In genomic region chr2:20643826-20644225, GRCh38 we compare ENCODE assay signal across 1 cellular context.
TF ChIP-seq lines count a peak whose summit lies in the region.

No MANE protein-coding gene starts in this region.

TF ChIP-seq in K562, 482 proteins besides CTCF, POLR2A, EP300 and RAD21 (continued from another document):
- TF ChIP-seq, protein P1, sequence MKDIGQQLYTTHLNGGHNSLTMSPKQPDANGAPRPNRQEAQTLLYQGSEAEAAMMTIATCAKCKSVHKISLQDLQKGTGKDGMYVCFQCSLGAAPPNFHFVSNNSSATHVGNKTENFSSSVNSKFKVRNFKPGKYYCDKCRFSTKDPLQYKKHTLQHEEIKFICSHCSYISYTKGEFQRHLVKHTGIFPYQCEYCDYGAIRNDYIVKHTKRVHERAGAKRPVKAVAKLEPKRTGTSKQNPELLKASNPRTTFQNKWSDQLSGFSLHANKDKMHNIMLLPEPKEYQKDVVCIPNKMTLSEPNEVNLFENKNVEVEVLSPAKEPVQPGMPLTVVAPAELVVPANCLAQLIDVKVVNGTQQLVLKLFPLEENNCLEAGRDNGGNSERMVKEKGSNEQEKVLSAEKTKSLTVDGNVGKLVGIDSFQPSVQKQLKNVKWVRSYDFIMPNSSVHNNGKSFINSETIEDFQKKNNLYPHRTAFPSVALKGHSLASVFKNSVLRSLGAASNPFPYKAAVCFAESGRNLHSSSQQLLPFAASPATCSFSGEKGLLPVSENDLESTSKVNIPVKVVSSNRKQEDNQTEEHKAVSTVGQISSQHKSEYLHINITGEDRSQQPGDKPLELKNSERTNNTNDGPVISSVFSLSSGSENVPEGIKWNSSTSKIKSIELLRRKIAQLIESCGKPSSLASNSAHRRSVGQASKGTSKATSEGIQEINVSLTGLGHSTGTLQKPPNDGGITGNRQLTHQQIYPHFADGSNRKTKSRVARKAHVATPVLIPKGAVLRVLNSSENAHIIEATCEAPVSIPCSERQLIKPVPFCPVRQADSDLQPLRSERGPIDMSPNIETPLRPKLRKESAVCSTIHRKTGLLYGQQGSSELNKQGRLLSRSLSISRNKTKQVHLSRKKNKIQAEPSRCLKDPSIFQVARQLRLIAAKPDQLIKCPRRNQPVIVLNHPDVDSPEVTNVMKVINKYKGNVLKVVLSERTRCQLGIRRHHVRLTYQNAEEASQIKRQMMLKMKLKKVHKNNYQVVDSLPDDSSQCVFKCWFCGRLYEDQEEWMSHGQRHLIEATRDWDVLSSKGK (CRISPR knock-in tag; IDR thresholded peaks at IDR 0.05): no peak
- TF ChIP-seq SMAD2 (IDR thresholded peaks at IDR 0.05; ENCODE audit: low read depth, low read length): no peak
- peak; percentile 83 for TF ChIP-seq RFX1 (IDR thresholded peaks at IDR 0.05)
- TF ChIP-seq ZNF280A (IDR thresholded peaks at IDR 0.05; ENCODE audit: low read depth, partially characterized antibody): no peak
- TF ChIP-seq HOXB6 (CRISPR knock-in tag; IDR thresholded peaks at IDR 0.05; ENCODE audit: borderline replicate concordance): no peak
- no peak for TF ChIP-seq ZNF143 (CRISPR knock-in tag; IDR thresholded peaks at IDR 0.05)
- TF ChIP-seq NFE2 (IDR thresholded peaks at IDR 0.05; ENCODE audit: low read depth): peak; percentile 51; the same call in 1 of the 2 replicates
- TF ChIP-seq TCF3 (CRISPR knock-in tag; IDR thresholded peaks at IDR 0.05): peak; percentile 14; the same call in 1 of the 2 replicates
- no peak for TF ChIP-seq ESRRB (CRISPR knock-in tag; IDR thresholded peaks at IDR 0.05; ENCODE audit: borderline replicate concordance)
- TF ChIP-seq PTBP1 (IDR thresholded peaks at IDR 0.05; ENCODE audit: low read depth, low read length): no peak
- TF ChIP-seq, protein P2, sequence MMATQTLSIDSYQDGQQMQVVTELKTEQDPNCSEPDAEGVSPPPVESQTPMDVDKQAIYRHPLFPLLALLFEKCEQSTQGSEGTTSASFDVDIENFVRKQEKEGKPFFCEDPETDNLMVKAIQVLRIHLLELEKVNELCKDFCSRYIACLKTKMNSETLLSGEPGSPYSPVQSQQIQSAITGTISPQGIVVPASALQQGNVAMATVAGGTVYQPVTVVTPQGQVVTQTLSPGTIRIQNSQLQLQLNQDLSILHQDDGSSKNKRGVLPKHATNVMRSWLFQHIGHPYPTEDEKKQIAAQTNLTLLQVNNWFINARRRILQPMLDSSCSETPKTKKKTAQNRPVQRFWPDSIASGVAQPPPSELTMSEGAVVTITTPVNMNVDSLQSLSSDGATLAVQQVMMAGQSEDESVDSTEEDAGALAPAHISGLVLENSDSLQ (IDR thresholded peaks at IDR 0.05): peak; percentile 18; the same call in 1 of the 2 replicates
- no peak for TF ChIP-seq ZNF146 (CRISPR knock-in tag; IDR thresholded peaks at IDR 0.05; ENCODE audit: unreplicated experiment)
- TF ChIP-seq, protein P3, sequence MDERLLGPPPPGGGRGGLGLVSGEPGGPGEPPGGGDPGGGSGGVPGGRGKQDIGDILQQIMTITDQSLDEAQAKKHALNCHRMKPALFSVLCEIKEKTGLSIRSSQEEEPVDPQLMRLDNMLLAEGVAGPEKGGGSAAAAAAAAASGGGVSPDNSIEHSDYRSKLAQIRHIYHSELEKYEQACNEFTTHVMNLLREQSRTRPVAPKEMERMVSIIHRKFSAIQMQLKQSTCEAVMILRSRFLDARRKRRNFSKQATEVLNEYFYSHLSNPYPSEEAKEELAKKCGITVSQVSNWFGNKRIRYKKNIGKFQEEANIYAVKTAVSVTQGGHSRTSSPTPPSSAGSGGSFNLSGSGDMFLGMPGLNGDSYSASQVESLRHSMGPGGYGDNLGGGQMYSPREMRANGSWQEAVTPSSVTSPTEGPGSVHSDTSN (CRISPR knock-in tag; IDR thresholded peaks at IDR 0.05; ENCODE audit: low read depth): no peak
- TF ChIP-seq, protein P3 (tag; conservative IDR thresholded peaks at IDR 0.05; ENCODE audit: low read depth): peak; percentile 76
- TF ChIP-seq PTTG1 (tag; IDR thresholded peaks at IDR 0.05; ENCODE audit: low read depth): no peak
- no peak for TF ChIP-seq BRD4 (IDR thresholded peaks at IDR 0.05)
